9 cellular contexts compared by ENCODE assay signal in the genomic region with DNA sequence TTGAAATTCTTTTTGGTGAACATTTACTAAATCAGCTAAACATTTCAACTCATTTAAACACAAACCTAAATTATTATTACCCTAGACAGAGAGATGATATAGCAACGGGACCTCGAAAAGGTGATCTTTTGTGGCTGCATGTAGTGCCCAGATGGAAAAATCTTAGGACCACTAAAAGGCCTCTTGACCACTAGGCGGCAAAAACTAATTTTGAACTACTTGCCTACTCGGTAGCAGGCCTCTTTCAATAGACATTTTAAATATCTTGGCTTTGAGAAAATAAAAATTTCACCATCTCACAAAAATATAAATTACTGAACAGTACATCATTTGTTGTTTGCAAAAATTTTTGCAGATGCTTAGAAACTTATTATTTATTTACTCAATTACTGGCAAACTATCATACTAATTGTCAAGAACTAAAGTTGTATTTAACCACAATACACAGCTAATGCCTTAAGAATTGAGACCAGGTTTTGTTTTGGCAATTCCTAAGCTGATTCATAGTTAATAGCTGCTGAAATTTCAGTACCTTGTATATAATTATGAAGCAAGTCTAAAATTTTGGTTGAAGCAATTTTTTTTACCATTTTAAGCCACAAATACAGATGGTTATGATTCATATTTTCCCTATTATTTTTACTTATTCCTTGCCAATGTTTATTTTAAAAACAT. TPM values are rescaled to one million over a fixed set of nuclear protein-coding genes. Genes with fewer than 3 reads are reported as not detected.
A peak's percentile ranks its signal among the peaks of the same experiment; 100 is the strongest.
DNase-seq lines count a peak whose midpoint lies in the region; ATAC-seq and TF ChIP-seq lines count a peak whose summit lies in the region.
"Had no signal": no experiment of that assay in that cellular context is flagged by ENCODE, and none has a peak within 500 bp of the region (broad histone marks: within the 10 kb centered on the region; RNA-seq: fewer than 3 reads in every experiment).

No MANE protein-coding gene starts in this region.

- peak; percentile 31 to 32 for ATAC-seq in gastrocnemius medialis

- no peaks in the 10 kb centered on the region for H3K27me3 ChIP-seq in gastrocnemius medialis

- TF ChIP-seq POLR2A in gastrocnemius medialis (IDR thresholded peaks at IDR 0.05) = no peak

- DNase-seq in GM13977 (ENCODE audit: low spot score) = no peak
- DNase-seq in RKO (ENCODE audit: low spot score) = peak; percentile 21
- DNase-seq in fibroblast of pulmonary artery (ENCODE audit: low read depth) = peak; percentile 76
- DNase-seq in gastrocnemius medialis = no peak
- DNase-seq in NCI-H187 treated with DMSO at 0.1 percent for 48 hours (lab: John Stamatoyannopoulos, UW) = no peak
- no peak for DNase-seq in HK-2 (ENCODE audit: unreplicated experiment)
- no peak for DNase-seq in activated effector memory CD4-positive, alpha-beta T cell treated with Interleukin-2 at 50 U/mL for 16 hours
- DNase-seq in midbrain (lab: John Stamatoyannopoulos, UW) = no peak
- DNase-seq: activated naive CD4-positive, alpha-beta T cell treated with anti-CD3 and anti-CD28 coated beads for 36 hours had no signal

- H3K27ac ChIP-seq in gastrocnemius medialis = peak overlapping the region; percentile 57 to 76 (median 62)

- H3K36me3 ChIP-seq in gastrocnemius medialis = no peaks in the 10 kb centered on the region

- no peaks in the 10 kb centered on the region for H3K9me3 ChIP-seq in gastrocnemius medialis

- H3K4me1 ChIP-seq in gastrocnemius medialis = peaks cover 0 to 5% of the 10 kb centered on the region in 2 donors

- TF ChIP-seq CTCF in GM13977 (IDR thresholded peaks at IDR 0.05; ENCODE audit: extremely low read depth, insufficient read depth, missing control alignments) (peak; percentile 22), fibroblast of pulmonary artery (IDR thresholded peaks at IDR 0.05; ENCODE audit: low read length, missing control alignments) (peak; percentile 67), gastrocnemius medialis (IDR thresholded peaks at IDR 0.05 in 4 of 5, conservative IDR thresholded peaks at IDR 0.05 in 1 of 5) (peak in 2 of 5 experiments; percentile 15 to 26)

- H3K4me3 ChIP-seq in fibroblast of pulmonary artery (replicated peaks; ENCODE audit: low read depth, low read length) = peak overlapping the region; percentile 84
- no peak overlapping the region for H3K4me3 ChIP-seq in gastrocnemius medialis

- in situ Hi-C loops in GM13977 (cut with MboI; ENCODE audit: low pct_unique_long_range_greater_than_20kb, low sequenced_read_pairs, unreplicated experiment) = no loop called here
- in situ Hi-C loops in gastrocnemius medialis (cut with MboI; ENCODE audit: low sequenced_read_pairs in 4 of 4) = loop anchor here in 1 of 4 donors (25.0 kb wide), 1 partner anchor 1446 kb away; no protein-coding TSS in a partner anchor

- intact Hi-C loops in gastrocnemius medialis (cut with DNase I; ENCODE audit: low total_unique reads) = loop anchor here (2.0 kb wide), 1 partner anchor 457 kb away; no protein-coding TSS in a partner anchor

RNA-seq across cellular contexts. Expression of a gene that starts 9.4 kb away (rescaled TPM):
- total RNA-seq in gastrocnemius medialis = 10 to 100 TPM in 3 of 4 donors, 1 to 10 TPM in 1; 6.5 to 42.7 (median 15.0) TPM
- total RNA-seq: activated naive CD4-positive, alpha-beta T cell treated with anti-CD3 and anti-CD28 coated beads for 36 hours had no signal

Comparison
In these comparisons a context has a peak if more than half of its experiments do, and no peak if none do; other contexts are left out.
1. DNase-seq: peak in RKO (single experiment) and fibroblast of pulmonary artery (single experiment); none in GM13977 (single experiment), gastrocnemius medialis (0 of 2), NCI-H187 treated with DMSO at 0.1 percent for 48 hours (single experiment), HK-2 (single experiment), activated effector memory CD4-positive, alpha-beta T cell treated with Interleukin-2 at 50 U/mL for 16 hours (single experiment) and midbrain (single experiment).